24 cellular contexts compared by ENCODE assay signal in genomic region chr3:128609294-128609693, GRCh38.
"Had no signal": no experiment of that assay in that cellular context is flagged by ENCODE, and none has a peak within 500 bp of the region (broad histone marks: within the 10 kb centered on the region; RNA-seq: fewer than 3 reads in every experiment).

No MANE protein-coding gene starts in this region.

- H3K27ac Mint-ChIP-seq: activated CD4-positive, alpha-beta memory T cell treated with anti-CD3 and anti-CD28 coated beads for 36 hours; activated CD4-positive, alpha-beta T cell treated with anti-CD3 and anti-CD28 coated beads, Interleukin-2, amount 10 ng/mL, durations not matched to agents 24 days and 14 days; activated naive CD4-positive, alpha-beta T cell treated with anti-CD3 and anti-CD28 coated beads, Interleukin-2, amount 50 U/mL, for 24 hours; activated naive CD8-positive, alpha-beta T cell treated with anti-CD3 and anti-CD28 coated beads, Interleukin-2, amount 50 U/mL, for 24 hours; natural killer cell; neural progenitor cell had no signal

- H3K4me2 ChIP-seq: neural progenitor cell had no signal

- H3K4me1 ChIP-seq: breast epithelium, neural progenitor cell had no signal

- H3K9ac ChIP-seq: neural progenitor cell had no signal

- H3K4me1 Mint-ChIP-seq: activated CD4-positive, alpha-beta T cell treated with anti-CD3 and anti-CD28 coated beads, Interleukin-2, amount 10 ng/mL, durations not matched to agents 24 days and 14 days; activated naive CD4-positive, alpha-beta T cell treated with anti-CD3 and anti-CD28 coated beads, Interleukin-2, amount 50 U/mL, for 24 hours; activated naive CD8-positive, alpha-beta T cell treated with anti-CD3 and anti-CD28 coated beads, Interleukin-2, amount 50 U/mL, for 24 hours; natural killer cell had no signal

- H2AFZ ChIP-seq: neural progenitor cell had no signal

- H3K4me3 Mint-ChIP-seq: activated CD4-positive, alpha-beta memory T cell treated with anti-CD3 and anti-CD28 coated beads for 36 hours; activated CD4-positive, alpha-beta T cell treated with anti-CD3 and anti-CD28 coated beads, Interleukin-2, amount 10 ng/mL, durations not matched to agents 24 days and 14 days; activated naive CD4-positive, alpha-beta T cell treated with anti-CD3 and anti-CD28 coated beads, Interleukin-2, amount 50 U/mL, for 24 hours; activated naive CD8-positive, alpha-beta T cell treated with anti-CD3 and anti-CD28 coated beads, Interleukin-2, amount 50 U/mL, for 24 hours; neural progenitor cell had no signal

- H3K27ac ChIP-seq: breast epithelium, neural progenitor cell, right atrium auricular region, tibial nerve had no signal

- H3K9me3 Mint-ChIP-seq: activated CD4-positive, alpha-beta memory T cell treated with anti-CD3 and anti-CD28 coated beads for 36 hours; activated CD4-positive, alpha-beta T cell treated with anti-CD3 and anti-CD28 coated beads, Interleukin-2, amount 10 ng/mL, durations not matched to agents 24 days and 14 days; activated naive CD4-positive, alpha-beta T cell treated with anti-CD3 and anti-CD28 coated beads, Interleukin-2, amount 50 U/mL, for 24 hours; activated naive CD8-positive, alpha-beta T cell treated with anti-CD3 and anti-CD28 coated beads, Interleukin-2, amount 50 U/mL, for 24 hours; natural killer cell; neural progenitor cell had no signal

- DNase-seq: activated CD4-positive, alpha-beta memory T cell treated with anti-CD3 and anti-CD28 coated beads for 36 hours; activated CD4-positive, alpha-beta T cell treated with anti-CD3 and anti-CD28 coated beads, Interleukin-2, amount 10 ng/mL, durations not matched to agents 24 days and 14 days; activated CD4-positive, CD25-positive, alpha-beta regulatory T cell treated with anti-CD3 and anti-CD28 coated beads, Interleukin-2, amount 50 U/mL, for 72 hours; activated CD8-positive, alpha-beta memory T cell treated with anti-CD3 and anti-CD28 coated beads, Interleukin-2, amount 50 U/mL, for 4 hours; activated gamma-delta T cell; activated naive CD8-positive, alpha-beta T cell treated with anti-CD3 and anti-CD28 coated beads, Interleukin-2, amount 50 U/mL, for 24 hours; activated T-cell treated with anti-CD3 and anti-CD28 coated beads, Interleukin-2, amount 50 U/mL, for 1 hour; amygdala; central memory CD4-positive, alpha-beta T cell; dermis blood vessel endothelial cell; effector CD4-positive, alpha-beta T cell; gastrocnemius medialis; glutamatergic neuron; left ventricle myocardium inferior; mesendoderm; natural killer cell; spleen; stimulated activated naive CD4-positive, alpha-beta T cell treated with Interleukin-2 at 50 U/mL for 16 hours had no signal

- H3K4me3 ChIP-seq: lung, neural progenitor cell had no signal

- ATAC-seq: activated naive CD8-positive, alpha-beta T cell treated with anti-CD3 and anti-CD28 coated beads, Interleukin-2, amount 50 U/mL, for 24 hours had no signal

- H3K9me3 ChIP-seq: breast epithelium, gastrocnemius medialis, left ventricle myocardium inferior, right atrium auricular region, spleen, tibial nerve had no signal

- H3K27me3 Mint-ChIP-seq: activated CD4-positive, alpha-beta memory T cell treated with anti-CD3 and anti-CD28 coated beads for 36 hours; activated naive CD4-positive, alpha-beta T cell treated with anti-CD3 and anti-CD28 coated beads, Interleukin-2, amount 50 U/mL, for 24 hours had no signal

- H3K27me3 ChIP-seq: breast epithelium, gastrocnemius medialis, right atrium auricular region, tibial nerve had no signal

- H3K36me3 ChIP-seq: breast epithelium, gastrocnemius medialis, left ventricle myocardium inferior, neural progenitor cell, right atrium auricular region, tibial nerve had no signal

- H3K36me3 Mint-ChIP-seq: activated CD4-positive, alpha-beta memory T cell treated with anti-CD3 and anti-CD28 coated beads for 36 hours; activated naive CD4-positive, alpha-beta T cell treated with anti-CD3 and anti-CD28 coated beads, Interleukin-2, amount 50 U/mL, for 24 hours; natural killer cell; neural progenitor cell had no signal
